7 cellular contexts compared by ENCODE assay signal in genomic region chr10:90911133-90912048, GRCh38. TPM values are rescaled to one million over a fixed set of nuclear protein-coding genes. Genes with fewer than 3 reads are reported as not detected.
DNase-seq lines count a peak whose midpoint lies in the region; ATAC-seq, FAIRE-seq and TF ChIP-seq lines count a peak whose summit lies in the region.
"Not testable (repeated sequence)": the region's sequence is repeated elsewhere in the genome, so short reads cannot be mapped to it uniquely, and the experiment has no call there.

No MANE protein-coding gene starts in this region.

- no CpG with 5 or more reads among the region's 12 CpGs for WGBS in trophoblast cell (ENCODE audit: extremely low coverage, insufficient coverage, insufficient read length)

- peak; percentile 43 for TF ChIP-seq CTCF in SU-DHL-6 (IDR thresholded peaks at IDR 0.05; ENCODE audit: insufficient read depth, low read length, poor library complexity, severe bottlenecking)

- not testable (repeated sequence) for H4K12ac ChIP-seq in trophoblast cell (ENCODE audit: low read depth, low read length)

- not testable (repeated sequence) for H3K18ac ChIP-seq in trophoblast cell (ENCODE audit: low read length)

- not testable (repeated sequence) for H3K4me3 Mint-ChIP-seq in activated naive CD4-positive, alpha-beta T cell treated with anti-CD3 and anti-CD28 coated beads, Interleukin-2, amount 50 U/mL, for 24 hours

- H3K23ac ChIP-seq in trophoblast cell (ENCODE audit: low read length): not testable (repeated sequence)

- H3K9ac ChIP-seq in SU-DHL-6 (ENCODE audit: low read length); trophoblast cell (ENCODE audit: low read length): not testable (repeated sequence)

- H4K8ac ChIP-seq in trophoblast cell (ENCODE audit: low read depth, low read length): not testable (repeated sequence)

- not testable (repeated sequence) for H2AK5ac ChIP-seq in trophoblast cell (ENCODE audit: low read length)

- H3K36me3 Mint-ChIP-seq in activated naive CD4-positive, alpha-beta T cell treated with anti-CD3 and anti-CD28 coated beads, Interleukin-2, amount 50 U/mL, for 24 hours: peaks cover 12% of the 10 kb centered on the region

- not testable (repeated sequence) for H3K27ac ChIP-seq in SU-DHL-6 (ENCODE audit: low read depth, low read length); trophoblast cell (ENCODE audit: low read depth, low read length)

- DNase-seq in GM12892 (ENCODE audit: insufficient read length) (peak; percentile 12), NCI-H1436 treated with DMSO at 0.1 percent for 48 hours (lab: John Stamatoyannopoulos, UW) (peak; percentile 22), glomerular visceral epithelial cell (ENCODE audit: extremely low spot score) (peak; percentile 75), trophoblast cell (peak; percentile 76 to 93)

- H3K4me2 ChIP-seq in SU-DHL-6 (ENCODE audit: low read depth, low read length, poor library complexity, severe bottlenecking); trophoblast cell (ENCODE audit: low read length): not testable (repeated sequence)

- not testable (repeated sequence) for H4K20me1 ChIP-seq in SU-DHL-6 (ENCODE audit: low read depth, low read length)

- peak; percentile 86 for FAIRE-seq in GM12892 (lab: Jason Lieb, UNC)

- not testable (repeated sequence) for H3K79me2 ChIP-seq in SU-DHL-6 (ENCODE audit: insufficient read depth, low read length); trophoblast cell (ENCODE audit: control insufficient read depth, insufficient read depth, low read length, poor library complexity)

- not testable (repeated sequence) for H3K27me3 Mint-ChIP-seq in activated naive CD4-positive, alpha-beta T cell treated with anti-CD3 and anti-CD28 coated beads, Interleukin-2, amount 50 U/mL, for 24 hours

- H2AFZ ChIP-seq in SU-DHL-6 (ENCODE audit: low read depth, low read length, severe bottlenecking); trophoblast cell (ENCODE audit: insufficient read depth, low read length, poor library complexity): not testable (repeated sequence)

- H3K79me1 ChIP-seq in trophoblast cell (ENCODE audit: low read length): not testable (repeated sequence)

- not testable (repeated sequence) for H2BK5ac ChIP-seq in trophoblast cell (ENCODE audit: low read depth, low read length, poor library complexity)

- H3K4me1 Mint-ChIP-seq in activated naive CD4-positive, alpha-beta T cell treated with anti-CD3 and anti-CD28 coated beads, Interleukin-2, amount 50 U/mL, for 24 hours: not testable (repeated sequence)

- not testable (repeated sequence) for H3K9me3 ChIP-seq in SU-DHL-6 (ENCODE audit: insufficient read depth, low read length); trophoblast cell (ENCODE audit: insufficient read depth, low read depth, low read length)

- H3K14ac ChIP-seq in trophoblast cell (ENCODE audit: low read length): not testable (repeated sequence)

- not testable (repeated sequence) for H3F3A ChIP-seq in SU-DHL-6 (ENCODE audit: insufficient read depth)

- not testable (repeated sequence) for H3K4ac ChIP-seq in trophoblast cell (ENCODE audit: low read depth, low read length)

- H3K27ac Mint-ChIP-seq in activated naive CD4-positive, alpha-beta T cell treated with anti-CD3 and anti-CD28 coated beads, Interleukin-2, amount 50 U/mL, for 24 hours: peak overlapping the region; percentile 51

- peak; percentile 86 for ATAC-seq in HG02852 (IDR thresholded peaks at IDR 0.05; ENCODE audit: unreplicated experiment)

- H4K91ac ChIP-seq in trophoblast cell (ENCODE audit: low read depth, low read length): not testable (repeated sequence)

- not testable (repeated sequence) for H3K36me3 ChIP-seq in SU-DHL-6 (ENCODE audit: low read length)
- peaks cover 5 to 17% of the 10 kb centered on the region in 2 experiments for H3K36me3 ChIP-seq in trophoblast cell (ENCODE audit: control insufficient read depth in 1 of 2, insufficient read depth in 2 of 2, low read length in 2 of 2)

- not testable (repeated sequence) for H2BK120ac ChIP-seq in trophoblast cell (ENCODE audit: insufficient read depth, low read length, poor library complexity)

- not testable (repeated sequence) for H3K27me3 ChIP-seq in SU-DHL-6 (ENCODE audit: low read length); trophoblast cell (ENCODE audit: insufficient read depth, low read length)

- not testable (repeated sequence) for H3K9me3 Mint-ChIP-seq in activated naive CD4-positive, alpha-beta T cell treated with anti-CD3 and anti-CD28 coated beads, Interleukin-2, amount 50 U/mL, for 24 hours

- not testable (repeated sequence) for H3K4me3 ChIP-seq in SU-DHL-6 (ENCODE audit: insufficient read depth, low read length, poor library complexity, severe bottlenecking); trophoblast cell (ENCODE audit: low read depth, low read length)

- H3K4me1 ChIP-seq in trophoblast cell (ENCODE audit: control insufficient read depth in 1 of 2, insufficient read depth in 2 of 2, low read length in 2 of 2): not testable (repeated sequence)

- not testable (repeated sequence) for H2BK12ac ChIP-seq in trophoblast cell (ENCODE audit: low read length)

- not testable (repeated sequence) for TF ChIP-seq POLR2A in GM12892 (IDR thresholded peaks at IDR 0.05; ENCODE audit: low read depth, low read length)

- H3K9me2 ChIP-seq in SU-DHL-6 (replicated peaks; ENCODE audit: insufficient read depth, low read length): not testable (repeated sequence)

RNA-seq across cellular contexts. Expression of gene ANKRD1, which starts 9.5 kb away (rescaled TPM):
- polyA plus RNA-seq in GM12892 (2012; ENCODE audit: missing spikeins): not detected
- polyA plus RNA-seq in trophoblast cell (2013): 319 and 331 TPM in 2 replicates

RNA-seq across cellular contexts. Expression of gene RPP30, which starts 39.6 kb away (rescaled TPM):
- polyA plus RNA-seq in GM12892 (2012; ENCODE audit: missing spikeins): 69.8 TPM
- polyA plus RNA-seq in trophoblast cell (2013): 48.8 and 50.6 TPM in 2 replicates

RNA-seq across cellular contexts. Expression of gene HTR7, which starts 53.6 kb away (rescaled TPM):
- not detected for polyA plus RNA-seq in GM12892 (2012; ENCODE audit: missing spikeins)
- polyA plus RNA-seq in trophoblast cell (2013): 1.1 and 1.2 TPM in 2 replicates

Comparison
In these comparisons a context has a peak if more than half of its experiments do, and no peak if none do; other contexts are left out.
1. DNase-seq: peak in every context shown above with its lines; median percentile 84 in trophoblast cell; 75 in glomerular visceral epithelial cell; 22 in NCI-H1436 treated with DMSO at 0.1 percent for 48 hours; 12 in GM12892.